In genomic region chr3:112597945-112598344, GRCh38 we compare ENCODE assay signal across 37 cellular contexts. TPM values are rescaled to one million over a fixed set of nuclear protein-coding genes. Genes with fewer than 3 reads are reported as not detected.
"Had no signal": no experiment of that assay in that cellular context is flagged by ENCODE, and none has a peak within 500 bp of the region (broad histone marks: within the 10 kb centered on the region; RNA-seq: fewer than 3 reads in every experiment).

No MANE protein-coding gene starts in this region.

- H3K4me3 ChIP-seq: adrenal gland, ascending aorta, body of pancreas, breast epithelium, cardiac muscle cell had no signal

- H3K9me3 ChIP-seq: adrenal gland, ascending aorta, body of pancreas had no signal

- H3K9me3 Mint-ChIP-seq: activated naive CD8-positive, alpha-beta T cell treated with anti-CD3 and anti-CD28 coated beads for 36 hours; activated naive CD8-positive, alpha-beta T cell treated with anti-CD3 and anti-CD28 coated beads, Interleukin-2, amount 10 ng/mL, durations not matched to agents 7 days and 5 days; activated T-cell treated with anti-CD3 and anti-CD28 coated beads, Interleukin-2, amount 50 U/mL, for 24 hours; activated T-helper 17 cell treated with anti-CD3 and anti-CD28 coated beads, Interleukin-2, amount 50 U/mL, for 72 hours; central memory CD8-positive, alpha-beta T cell had no signal

- H3K27me3 ChIP-seq: adrenal gland, ascending aorta, body of pancreas, brain microvascular endothelial cell, breast epithelium, cardiac muscle cell had no signal

- DNase-seq: activated effector memory CD4-positive, alpha-beta T cell treated with anti-CD3 and anti-CD28 coated beads, Interleukin-2, amount 50 U/mL, for 16 hours; activated effector memory CD4-positive, alpha-beta T cell treated with Interleukin-2 at 50 U/mL for 16 hours; activated gamma-delta T cell; activated gamma-delta T cell treated with Interleukin-2 at 50 U/mL for 16 hours; activated naive CD4-positive, alpha-beta T cell; activated naive CD4-positive, alpha-beta T cell treated with anti-CD3 and anti-CD28 coated beads for 36 hours; activated naive CD4-positive, alpha-beta T cell treated with anti-CD3 and anti-CD28 coated beads, Interleukin-2, amount 10 ng/mL, durations not matched to agents 7 days and 5 days; activated naive CD4-positive, alpha-beta T cell treated with anti-CD3 and anti-CD28 coated beads, Interleukin-2, amount 50 U/mL, for 16 hours; activated naive CD4-positive, alpha-beta T cell treated with Interleukin-2 at 50 U/mL for 16 hours; activated naive CD8-positive, alpha-beta T cell treated with anti-CD3 and anti-CD28 coated beads for 36 hours; activated naive CD8-positive, alpha-beta T cell treated with anti-CD3 and anti-CD28 coated beads, Interleukin-2, amount 10 ng/mL, durations not matched to agents 7 days and 5 days; activated naive CD8-positive, alpha-beta T cell treated with anti-CD3 and anti-CD28 coated beads, Interleukin-2, amount 50 U/mL, for 24 hours; activated T-cell treated with anti-CD3 and anti-CD28 coated beads, Interleukin-2, amount 50 U/mL, for 1 hour; activated T-cell treated with anti-CD3 and anti-CD28 coated beads, Interleukin-2, amount 50 U/mL, for 24 hours; activated T-cell treated with anti-CD3 and anti-CD28 coated beads, Interleukin-2, amount 50 U/mL, for 4 hours; activated T-cell treated with anti-CD3 and anti-CD28 coated beads, Interleukin-2, amount 50 U/mL, for 48 hours; activated T-cell treated with anti-CD3 and anti-CD28 coated beads, Interleukin-2, amount 50 U/mL, for 72 hours; adrenal gland; amniotic stem cell; amygdala; anterior cingulate cortex; aorta; body of pancreas; brain microvascular endothelial cell; central memory CD4-positive, alpha-beta T cell; cerebellar nuclear complex had no signal

- H3K27me3 Mint-ChIP-seq: activated naive CD4-positive, alpha-beta T cell treated with anti-CD3 and anti-CD28 coated beads, Interleukin-2, amount 10 ng/mL, durations not matched to agents 7 days and 5 days; activated naive CD4-positive, alpha-beta T cell treated with anti-CD3 and anti-CD28 coated beads, Interleukin-2, amount 50 U/mL, for 24 hours; activated naive CD8-positive, alpha-beta T cell; activated naive CD8-positive, alpha-beta T cell treated with anti-CD3 and anti-CD28 coated beads for 36 hours; activated naive CD8-positive, alpha-beta T cell treated with anti-CD3 and anti-CD28 coated beads, Interleukin-2, amount 10 ng/mL, durations not matched to agents 7 days and 5 days; activated naive CD8-positive, alpha-beta T cell treated with anti-CD3 and anti-CD28 coated beads, Interleukin-2, amount 50 U/mL, for 24 hours; activated T-cell treated with anti-CD3 and anti-CD28 coated beads, Interleukin-2, amount 50 U/mL, for 24 hours; activated T-helper 17 cell treated with anti-CD3 and anti-CD28 coated beads, Interleukin-2, amount 50 U/mL, for 72 hours; brain; central memory CD8-positive, alpha-beta T cell had no signal

- H3K27ac ChIP-seq: adrenal gland, ascending aorta, body of pancreas, brain microvascular endothelial cell, breast epithelium, cardiac muscle cell had no signal

- H3K4me3 Mint-ChIP-seq: activated naive CD4-positive, alpha-beta T cell treated with anti-CD3 and anti-CD28 coated beads for 36 hours; activated naive CD4-positive, alpha-beta T cell treated with anti-CD3 and anti-CD28 coated beads, Interleukin-2, amount 10 ng/mL, durations not matched to agents 7 days and 5 days; activated naive CD4-positive, alpha-beta T cell treated with anti-CD3 and anti-CD28 coated beads, Interleukin-2, amount 50 U/mL, for 24 hours; activated naive CD8-positive, alpha-beta T cell; activated naive CD8-positive, alpha-beta T cell treated with anti-CD3 and anti-CD28 coated beads for 36 hours; activated naive CD8-positive, alpha-beta T cell treated with anti-CD3 and anti-CD28 coated beads, Interleukin-2, amount 10 ng/mL, durations not matched to agents 7 days and 5 days; activated naive CD8-positive, alpha-beta T cell treated with anti-CD3 and anti-CD28 coated beads, Interleukin-2, amount 50 U/mL, for 24 hours; activated T-cell treated with anti-CD3 and anti-CD28 coated beads, Interleukin-2, amount 50 U/mL, for 24 hours; activated T-cell treated with anti-CD3 and anti-CD28 coated beads, Interleukin-2, amount 50 U/mL, for 4 hours; activated T-cell treated with anti-CD3 and anti-CD28 coated beads, Interleukin-2, amount 50 U/mL, for 72 hours; activated T-helper 1 cell treated with anti-CD3 and anti-CD28 coated beads, Interleukin-12 subunit alpha, Interleukin-12 subunit beta, Interleukin-2, Interleukin-4 antibody, amounts not matched to agents 30 ng/mL and 10 ng/mL and 1 ng/mL, durations not matched to agents 14 hours and 24 hours and 36 hours; activated T-helper 17 cell treated with anti-CD3 and anti-CD28 coated beads, Interleukin-2, amount 50 U/mL, for 72 hours; brain; central memory CD8-positive, alpha-beta T cell had no signal

- H3K4me1 ChIP-seq: adrenal gland, ascending aorta, body of pancreas, breast epithelium had no signal

- H3K27ac Mint-ChIP-seq: activated naive CD4-positive, alpha-beta T cell treated with anti-CD3 and anti-CD28 coated beads for 36 hours; activated naive CD4-positive, alpha-beta T cell treated with anti-CD3 and anti-CD28 coated beads, Interleukin-2, amount 10 ng/mL, durations not matched to agents 7 days and 5 days; activated naive CD4-positive, alpha-beta T cell treated with anti-CD3 and anti-CD28 coated beads, Interleukin-2, amount 50 U/mL, for 24 hours; activated naive CD4-positive, alpha-beta T cell treated with anti-CD3 and anti-CD28 coated beads, Interleukin-2, amount 50 U/mL, for 72 hours; activated naive CD8-positive, alpha-beta T cell; activated naive CD8-positive, alpha-beta T cell treated with anti-CD3 and anti-CD28 coated beads for 36 hours; activated naive CD8-positive, alpha-beta T cell treated with anti-CD3 and anti-CD28 coated beads, Interleukin-2, amount 10 ng/mL, durations not matched to agents 7 days and 5 days; activated naive CD8-positive, alpha-beta T cell treated with anti-CD3 and anti-CD28 coated beads, Interleukin-2, amount 50 U/mL, for 24 hours; activated T-cell treated with anti-CD3 and anti-CD28 coated beads, Interleukin-2, amount 50 U/mL, for 24 hours; activated T-cell treated with anti-CD3 and anti-CD28 coated beads, Interleukin-2, amount 50 U/mL, for 72 hours; activated T-helper 1 cell treated with anti-CD3 and anti-CD28 coated beads, Interleukin-12 subunit alpha, Interleukin-12 subunit beta, Interleukin-2, Interleukin-4 antibody, amounts not matched to agents 30 ng/mL and 10 ng/mL and 1 ng/mL, durations not matched to agents 14 hours and 24 hours and 36 hours; activated T-helper 17 cell treated with anti-CD3 and anti-CD28 coated beads, Interleukin-2, amount 50 U/mL, for 72 hours; activated T-helper 2 cell treated with anti-CD3 and anti-CD28 coated beads, Interferon-gamma antibody, Interleukin-2, Interleukin-4, amounts not matched to agents 10 μg/mL and 5 μg/mL and 100 μg/mL, durations not matched to agents 14 hours and 24 hours and 36 hours; brain had no signal

- H3K36me3 ChIP-seq: breast epithelium, cardiac muscle cell had no signal

RNA-seq across cellular contexts. Expression of gene CCDC80, which starts 43.0 kb away (rescaled TPM):
- total RNA-seq: activated naive CD4-positive, alpha-beta T cell treated with anti-CD3 and anti-CD28 coated beads for 36 hours; activated naive CD8-positive, alpha-beta T cell treated with anti-CD3 and anti-CD28 coated beads for 36 hours; activated naive CD8-positive, alpha-beta T cell treated with anti-CD3 and anti-CD28 coated beads, Interleukin-2, amount 10 ng/mL, durations not matched to agents 7 days and 5 days; activated T-cell treated with anti-CD3 and anti-CD28 coated beads, Interleukin-2, amount 50 U/mL, for 72 hours; activated T-helper 17 cell treated with anti-CD3 and anti-CD28 coated beads, Interleukin-2, amount 50 U/mL, for 72 hours; activated T-helper 2 cell treated with anti-CD3 and anti-CD28 coated beads, Interferon-gamma antibody, Interleukin-2, Interleukin-4, amounts not matched to agents 10 μg/mL and 5 μg/mL and 100 μg/mL, durations not matched to agents 14 hours and 24 hours and 36 hours had no signal
